In genomic region chr15:48981941-48982340, GRCh38 we compare ENCODE assay signal across 15 cellular contexts. TPM values are rescaled to one million over a fixed set of nuclear protein-coding genes. Genes with fewer than 3 reads are reported as not detected.
"Had no signal": no experiment of that assay in that cellular context is flagged by ENCODE, and none has a peak within 500 bp of the region (broad histone marks: within the 10 kb centered on the region; RNA-seq: fewer than 3 reads in every experiment).

No MANE protein-coding gene starts in this region.

- DNase-seq: activated B cell treated with CpG ODN at 0.5 μM for 24 hours; activated CD4-positive, alpha-beta T cell treated with anti-CD3 and anti-CD28 coated beads for 48 hours; activated CD8-positive, alpha-beta memory T cell treated with anti-CD3 and anti-CD28 coated beads, Interleukin-2, amount 50 U/mL, for 4 hours; activated CD8-positive, alpha-beta T cell treated with anti-CD3 and anti-CD28 coated beads, Interleukin-2, amount 10 ng/mL, durations not matched to agents 7 days and 5 days; activated gamma-delta T cell; activated T-cell treated with anti-CD3 and anti-CD28 coated beads, Interleukin-2, amount 50 U/mL, for 72 hours; cortex of kidney; effector CD4-positive, alpha-beta T cell; naive B cell; pancreas; stimulated activated CD4-positive, alpha-beta T cell treated with anti-CD3 and anti-CD28 coated beads, Interleukin-2, amount 100 ng/mL, for 48 hours; T-helper 2 cell; uterus had no signal

- H3K9me3 ChIP-seq: pancreas, uterus had no signal

- H3K4me1 ChIP-seq: pancreas had no signal

- ATAC-seq: activated CD8-positive, alpha-beta T cell treated with anti-CD3 and anti-CD28 coated beads, Interleukin-2, amount 10 ng/mL, durations not matched to agents 7 days and 5 days; activated T-cell treated with anti-CD3 and anti-CD28 coated beads, Interleukin-2, amount 50 U/mL, for 72 hours; pancreas; stimulated activated memory B cell treated with anti-CD40 and anti-IgM and Interleukin-4, amounts not matched to agents 10 μg/mL and 1 μg/mL and 100 μg/mL, for 72 hours had no signal

- H3K27ac ChIP-seq: pancreas, uterus had no signal

- H3K27me3 ChIP-seq: pancreas, uterus had no signal

- H3K36me3 ChIP-seq: pancreas, uterus had no signal

- H3K4me3 ChIP-seq: pancreas, uterus had no signal

- FAIRE-seq: islet of Langerhans, pancreas had no signal

RNA-seq across cellular contexts. Expression of gene SHC4, which starts 18.2 kb away (rescaled TPM):
- total RNA-seq: activated B cell treated with CpG ODN at 0.5 μM for 24 hours had no signal
